ENCODE assay signal across 9 cellular contexts in the genomic region with DNA sequence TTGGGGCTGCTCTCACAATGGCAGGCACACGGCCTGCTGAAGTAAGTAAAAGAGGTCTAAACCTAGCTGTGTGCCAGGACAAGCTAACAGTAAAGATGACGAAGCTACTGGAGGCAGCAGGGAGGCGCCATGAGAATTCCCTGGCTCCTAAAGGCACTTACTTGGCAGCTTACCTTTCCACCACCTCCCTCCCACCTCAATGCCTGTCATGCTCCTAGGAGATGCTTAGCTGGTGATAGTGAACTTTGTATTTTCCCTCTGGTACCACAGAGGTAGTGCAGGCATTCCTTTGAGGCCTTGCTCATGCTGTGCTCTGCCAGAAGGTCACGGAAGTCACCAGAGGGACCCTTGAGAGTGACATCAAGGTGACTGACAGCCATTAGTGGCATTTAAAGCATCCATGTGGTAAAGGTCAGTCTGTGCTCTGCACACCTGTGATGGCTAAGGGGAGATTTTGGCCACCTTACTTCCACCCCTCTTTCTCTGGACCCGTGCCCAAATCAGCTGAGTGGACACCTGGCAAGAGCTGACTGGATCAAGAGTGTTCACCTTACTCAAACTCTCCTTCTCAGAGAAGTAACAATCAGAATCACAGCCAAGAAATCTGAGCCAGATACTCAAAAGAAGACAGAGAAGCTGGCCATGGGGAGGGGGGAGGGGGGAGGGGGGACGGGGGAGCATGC. TPM values are rescaled to one million over a fixed set of nuclear protein-coding genes. Genes with fewer than 3 reads are reported as not detected.
DNase-seq lines count a peak whose midpoint lies in the region; FAIRE-seq and TF ChIP-seq lines count a peak whose summit lies in the region.
"Had no signal": no experiment of that assay in that cellular context is flagged by ENCODE, and none has a peak within 500 bp of the region (broad histone marks: within the 10 kb centered on the region; RNA-seq: fewer than 3 reads in every experiment).

No MANE protein-coding gene starts in this region.

- H3K79me2 ChIP-seq in SU-DHL-6 (ENCODE audit: insufficient read depth, low read length) = peaks cover 78% of the 10 kb centered on the region

- no peaks in the 10 kb centered on the region; the same call in 1 of the 2 replicates for H4K20me1 ChIP-seq in SU-DHL-6 (ENCODE audit: low read depth, low read length)

- FAIRE-seq in HTR-8/SVneo (lab: Jason Lieb, UNC) = no peak
- FAIRE-seq: urothelium cell line had no signal

- intact Hi-C loops in sigmoid colon (cut with DNase I) = no loop called here

- H2AFZ ChIP-seq in SU-DHL-6 (ENCODE audit: low read depth, low read length, severe bottlenecking) = no peak overlapping the region

- WGBS in sigmoid colon, 2 donors = 53 to 65% methylated on average over 6 of the region's 6 CpGs

- no peak for TF ChIP-seq EP300 in sigmoid colon (IDR thresholded peaks at IDR 0.05)

- peaks cover 0 to 65% (median 47%) of the 10 kb centered on the region in 4 donors for H3K4me1 ChIP-seq in sigmoid colon

- no peak for DNase-seq in GM12865 (ENCODE audit: low read depth)
- DNase-seq in fibroblast of gingiva (ENCODE audit: low read depth) = peak; percentile 41
- DNase-seq in sigmoid colon = no peak
- DNase-seq in dedifferentiated amniotic fluid mesenchymal stem cell (ENCODE audit: extremely low spot score) = no peak
- no peak for DNase-seq in effector CD4-positive, alpha-beta T cell
- DNase-seq in HTR-8/SVneo (ENCODE audit: insufficient read length, low spot score) = no peak
- DNase-seq in effector CD8-positive, alpha-beta T cell (lab: John Stamatoyannopoulos, UW) = no peak

- H3K4me3 ChIP-seq in GM12865 (ENCODE audit: low read depth, low read length) (peak overlapping the region; percentile 3; the same call in 1 of the 2 replicates), SU-DHL-6 (ENCODE audit: insufficient read depth, low read length, poor library complexity, severe bottlenecking) (no peak overlapping the region), sigmoid colon (no peak overlapping the region)

- H3K9ac ChIP-seq in SU-DHL-6 (ENCODE audit: low read length) = peak overlapping the region; percentile 12; the same call in 1 of the 2 replicates

- no peak for TF ChIP-seq POLR2A in sigmoid colon (IDR thresholded peaks at IDR 0.05)

- H3K9me3 ChIP-seq in SU-DHL-6 (ENCODE audit: insufficient read depth, low read length) = no peaks in the 10 kb centered on the region
- H3K9me3 ChIP-seq in sigmoid colon = no peaks in the 10 kb centered on the region

- H3K9me2 ChIP-seq in SU-DHL-6 (replicated peaks; ENCODE audit: insufficient read depth, low read length) = no peaks in the 10 kb centered on the region

- TF ChIP-seq CTCF in GM12865 (IDR thresholded peaks at IDR 0.05; ENCODE audit: insufficient read depth, low read depth, low read length, missing control alignments) (no peak), SU-DHL-6 (IDR thresholded peaks at IDR 0.05; ENCODE audit: insufficient read depth, low read length, poor library complexity, severe bottlenecking) (no peak), sigmoid colon (IDR thresholded peaks at IDR 0.05) (no peak)

- H3K36me3 ChIP-seq in SU-DHL-6 (ENCODE audit: low read length) (no peaks in the 10 kb centered on the region), sigmoid colon (no peaks in the 10 kb centered on the region)

- H3K27ac ChIP-seq in SU-DHL-6 (ENCODE audit: low read depth, low read length) (no peak overlapping the region), sigmoid colon (peak overlapping the region; percentile 22 to 83 (median 68))

- H3K4me2 ChIP-seq in SU-DHL-6 (ENCODE audit: low read depth, low read length, poor library complexity, severe bottlenecking) = peak overlapping the region; percentile 42

- H3K27me3 ChIP-seq in SU-DHL-6 (ENCODE audit: low read length) (no peaks in the 10 kb centered on the region), sigmoid colon (no peaks in the 10 kb centered on the region)

- no peaks in the 10 kb centered on the region for H3F3A ChIP-seq in SU-DHL-6 (ENCODE audit: insufficient read depth)

RNA-seq across cellular contexts. Expression of gene FKBP1A, which starts 3.0 kb away (rescaled TPM):
- 100 to 1,000 TPM in 1 of 4 donors, 10 to 100 TPM in 3; 71.7 to 118 (median 85.3) TPM for total RNA-seq in sigmoid colon
- 100 to 1,000 TPM; 296 to 515 (median 374) TPM for polyA plus RNA-seq in sigmoid colon
